36 cellular contexts compared by ENCODE assay signal in the genomic region with DNA sequence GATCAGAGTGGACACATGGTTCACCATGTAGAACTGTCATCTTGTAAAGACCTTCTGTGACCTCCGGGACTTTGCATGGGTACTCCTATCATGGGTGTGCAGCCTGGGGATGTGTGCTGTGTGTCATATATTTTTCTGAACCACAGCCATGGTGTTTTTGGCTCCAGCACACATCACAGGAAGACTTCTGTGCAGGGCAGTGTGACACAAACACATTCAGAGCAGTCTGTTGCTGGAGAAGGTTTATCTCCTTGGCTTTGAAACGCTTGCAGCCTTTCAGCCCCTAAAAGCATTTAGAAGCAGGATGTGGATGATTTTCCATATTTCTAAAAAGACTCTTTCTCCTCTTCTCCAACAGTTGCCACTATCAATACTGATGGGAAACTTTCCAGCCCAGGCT.
"Had no signal": no experiment of that assay in that cellular context is flagged by ENCODE, and none has a peak within 500 bp of the region (broad histone marks: within the 10 kb centered on the region; RNA-seq: fewer than 3 reads in every experiment).

No MANE protein-coding gene starts in this region.

- H3K27ac ChIP-seq: adrenal gland, body of pancreas, brain microvascular endothelial cell, breast epithelium, VCaP had no signal

- H3K4me1 Mint-ChIP-seq: activated B cell treated with CpG ODN at 0.5 μM for 24 hours; activated CD4-positive, alpha-beta T cell treated with anti-CD3 and anti-CD28 coated beads, Interleukin-2, amount 10 ng/mL, durations not matched to agents 24 days and 14 days; activated naive CD8-positive, alpha-beta T cell treated with anti-CD3 and anti-CD28 coated beads for 36 hours; activated T-helper 17 cell treated with anti-CD3 and anti-CD28 coated beads, Interleukin-2, amount 50 U/mL, for 72 hours; central memory CD8-positive, alpha-beta T cell had no signal

- FAIRE-seq: astrocyte, TTC549 had no signal

- H3K4me3 Mint-ChIP-seq: activated B cell treated with CpG ODN at 0.5 μM for 24 hours; activated CD4-positive, alpha-beta memory T cell treated with anti-CD3 and anti-CD28 coated beads for 36 hours; activated CD4-positive, alpha-beta T cell treated with anti-CD3 and anti-CD28 coated beads, Interleukin-2, amount 10 ng/mL, durations not matched to agents 24 days and 14 days; activated CD8-positive, alpha-beta T cell treated with anti-CD3 and anti-CD28 coated beads for 36 hours; activated naive CD4-positive, alpha-beta T cell treated with anti-CD3 and anti-CD28 coated beads for 36 hours; activated naive CD8-positive, alpha-beta T cell treated with anti-CD3 and anti-CD28 coated beads for 36 hours; activated T-cell treated with anti-CD3 and anti-CD28 coated beads, Interleukin-2, amount 50 U/mL, for 4 hours; activated T-cell treated with anti-CD3 and anti-CD28 coated beads, Interleukin-2, amount 50 U/mL, for 72 hours; activated T-helper 1 cell treated with anti-CD3 and anti-CD28 coated beads, Interleukin-12 subunit alpha, Interleukin-12 subunit beta, Interleukin-2, Interleukin-4 antibody, amounts not matched to agents 30 ng/mL and 10 ng/mL and 1 ng/mL, durations not matched to agents 14 hours and 24 hours and 36 hours; activated T-helper 17 cell treated with anti-CD3 and anti-CD28 coated beads, Interleukin-2, amount 50 U/mL, for 72 hours; central memory CD8-positive, alpha-beta T cell; T-helper 1 cell treated with Interleukin-12 subunit alpha and Interleukin-12 subunit beta and Interleukin-4 antibody, amounts not matched to agents 30 μg/mL and 1 μg/mL, for 36 hours; T-helper 2 cell treated with Interferon-gamma antibody and Interleukin-4, amounts not matched to agents 5 μg/mL and 100 μg/mL, for 36 hours had no signal

- H3K36me3 Mint-ChIP-seq: activated CD4-positive, alpha-beta memory T cell treated with anti-CD3 and anti-CD28 coated beads for 36 hours; activated naive CD4-positive, alpha-beta T cell treated with anti-CD3 and anti-CD28 coated beads, Interleukin-2, amount 50 U/mL, for 72 hours; activated naive CD8-positive, alpha-beta T cell treated with anti-CD3 and anti-CD28 coated beads for 36 hours had no signal

- H3K4me3 ChIP-seq: adrenal gland, body of pancreas, breast epithelium had no signal

- H3K27me3 Mint-ChIP-seq: activated B cell treated with CpG ODN at 0.5 μM for 24 hours; activated CD4-positive, alpha-beta memory T cell treated with anti-CD3 and anti-CD28 coated beads for 36 hours; activated CD4-positive, alpha-beta T cell treated with anti-CD3 and anti-CD28 coated beads, Interleukin-2, amount 10 ng/mL, durations not matched to agents 24 days and 14 days; activated CD8-positive, alpha-beta T cell treated with anti-CD3 and anti-CD28 coated beads for 36 hours; activated naive CD8-positive, alpha-beta T cell treated with anti-CD3 and anti-CD28 coated beads for 36 hours; central memory CD8-positive, alpha-beta T cell had no signal

- H3K27ac Mint-ChIP-seq: activated B cell treated with CpG ODN at 0.5 μM for 24 hours; activated CD4-positive, alpha-beta memory T cell treated with anti-CD3 and anti-CD28 coated beads for 36 hours; activated CD4-positive, alpha-beta T cell treated with anti-CD3 and anti-CD28 coated beads, Interleukin-2, amount 10 ng/mL, durations not matched to agents 24 days and 14 days; activated CD8-positive, alpha-beta T cell treated with anti-CD3 and anti-CD28 coated beads for 36 hours; activated naive CD4-positive, alpha-beta T cell treated with anti-CD3 and anti-CD28 coated beads for 36 hours; activated naive CD4-positive, alpha-beta T cell treated with anti-CD3 and anti-CD28 coated beads, Interleukin-2, amount 50 U/mL, for 72 hours; activated naive CD8-positive, alpha-beta T cell treated with anti-CD3 and anti-CD28 coated beads for 36 hours; activated T-cell treated with anti-CD3 and anti-CD28 coated beads, Interleukin-2, amount 50 U/mL, for 72 hours; activated T-helper 1 cell treated with anti-CD3 and anti-CD28 coated beads, Interleukin-12 subunit alpha, Interleukin-12 subunit beta, Interleukin-2, Interleukin-4 antibody, amounts not matched to agents 30 ng/mL and 10 ng/mL and 1 ng/mL, durations not matched to agents 14 hours and 24 hours and 36 hours; activated T-helper 17 cell treated with anti-CD3 and anti-CD28 coated beads, Interleukin-2, amount 50 U/mL, for 72 hours; T-helper 1 cell treated with Interleukin-12 subunit alpha and Interleukin-12 subunit beta and Interleukin-4 antibody, amounts not matched to agents 30 μg/mL and 1 μg/mL, for 36 hours; T-helper 2 cell treated with Interferon-gamma antibody and Interleukin-4, amounts not matched to agents 5 μg/mL and 100 μg/mL, for 36 hours had no signal

- H3K36me3 ChIP-seq: adrenal gland, brain microvascular endothelial cell, breast epithelium had no signal

- H3K4me1 ChIP-seq: adrenal gland, breast epithelium had no signal

- ATAC-seq: activated CD8-positive, alpha-beta T cell treated with anti-CD3 and anti-CD28 coated beads for 36 hours; activated naive CD4-positive, alpha-beta T cell treated with anti-CD3 and anti-CD28 coated beads, Interleukin-2, amount 50 U/mL, for 72 hours; activated T-cell treated with anti-CD3 and anti-CD28 coated beads, Interleukin-2, amount 50 U/mL, for 4 hours; activated T-cell treated with anti-CD3 and anti-CD28 coated beads, Interleukin-2, amount 50 U/mL, for 72 hours; activated T-helper 17 cell treated with anti-CD3 and anti-CD28 coated beads, Interleukin-2, amount 50 U/mL, for 72 hours had no signal

- H3K27me3 ChIP-seq: adrenal gland, body of pancreas, brain microvascular endothelial cell, breast epithelium had no signal

- H3K9me3 ChIP-seq: adrenal gland, body of pancreas, breast epithelium had no signal

- DNase-seq: activated B cell treated with CpG ODN at 0.5 μM for 24 hours; activated CD4-positive, alpha-beta memory T cell treated with anti-CD3 and anti-CD28 coated beads for 36 hours; activated CD4-positive, alpha-beta T cell treated with anti-CD3 and anti-CD28 coated beads for 4 hours; activated CD4-positive, alpha-beta T cell treated with anti-CD3 and anti-CD28 coated beads, Interleukin-2, amount 10 ng/mL, durations not matched to agents 24 days and 14 days; activated CD4-positive, alpha-beta T cell treated with anti-CD3 and anti-CD28 coated beads, Interleukin-2, amount 50 U/mL, for 1 hour; activated CD4-positive, alpha-beta T cell treated with anti-CD3 and anti-CD28 coated beads, Interleukin-2, amount 50 U/mL, for 4 hours; activated CD4-positive, CD25-positive, alpha-beta regulatory T cell treated with anti-CD3 and anti-CD28 coated beads, Interleukin-2, amount 50 U/mL, for 72 hours; activated CD8-positive, alpha-beta memory T cell treated with anti-CD3 and anti-CD28 coated beads, Interleukin-2, amount 50 U/mL, for 4 hours; activated CD8-positive, alpha-beta T cell treated with anti-CD3 and anti-CD28 coated beads for 36 hours; activated effector memory CD4-positive, alpha-beta T cell treated with anti-CD3 and anti-CD28 coated beads, Interleukin-2, amount 50 U/mL, for 16 hours; activated gamma-delta T cell treated with Interleukin-2 at 50 U/mL for 16 hours; activated naive CD4-positive, alpha-beta T cell; activated naive CD4-positive, alpha-beta T cell treated with anti-CD3 and anti-CD28 coated beads for 36 hours; activated naive CD4-positive, alpha-beta T cell treated with anti-CD3 and anti-CD28 coated beads, Interleukin-2, amount 50 U/mL, for 16 hours; activated naive CD8-positive, alpha-beta T cell treated with anti-CD3 and anti-CD28 coated beads for 36 hours; activated T-cell treated with anti-CD3 and anti-CD28 coated beads for 4 hours; activated T-cell treated with anti-CD3 and anti-CD28 coated beads, Interleukin-2, amount 50 U/mL, for 1 hour; activated T-cell treated with anti-CD3 and anti-CD28 coated beads, Interleukin-2, amount 50 U/mL, for 4 hours; activated T-cell treated with anti-CD3 and anti-CD28 coated beads, Interleukin-2, amount 50 U/mL, for 72 hours; body of pancreas; caudate nucleus; T-helper 1 cell; T-helper 2 cell; T-helper 9 cell had no signal

- H3K9me3 Mint-ChIP-seq: activated B cell treated with CpG ODN at 0.5 μM for 24 hours; activated CD4-positive, alpha-beta memory T cell treated with anti-CD3 and anti-CD28 coated beads for 36 hours; activated CD4-positive, alpha-beta T cell treated with anti-CD3 and anti-CD28 coated beads, Interleukin-2, amount 10 ng/mL, durations not matched to agents 24 days and 14 days; activated CD8-positive, alpha-beta T cell treated with anti-CD3 and anti-CD28 coated beads for 36 hours; activated naive CD4-positive, alpha-beta T cell treated with anti-CD3 and anti-CD28 coated beads for 36 hours; activated naive CD8-positive, alpha-beta T cell treated with anti-CD3 and anti-CD28 coated beads for 36 hours; activated T-cell treated with anti-CD3 and anti-CD28 coated beads, Interleukin-2, amount 50 U/mL, for 4 hours; activated T-helper 1 cell treated with anti-CD3 and anti-CD28 coated beads, Interleukin-12 subunit alpha, Interleukin-12 subunit beta, Interleukin-2, Interleukin-4 antibody, amounts not matched to agents 30 ng/mL and 10 ng/mL and 1 ng/mL, durations not matched to agents 14 hours and 24 hours and 36 hours; activated T-helper 17 cell treated with anti-CD3 and anti-CD28 coated beads, Interleukin-2, amount 50 U/mL, for 72 hours; T-helper 1 cell treated with Interleukin-12 subunit alpha and Interleukin-12 subunit beta and Interleukin-4 antibody, amounts not matched to agents 30 μg/mL and 1 μg/mL, for 36 hours; T-helper 2 cell treated with Interferon-gamma antibody and Interleukin-4, amounts not matched to agents 5 μg/mL and 100 μg/mL, for 36 hours had no signal
